In the genomic region with DNA sequence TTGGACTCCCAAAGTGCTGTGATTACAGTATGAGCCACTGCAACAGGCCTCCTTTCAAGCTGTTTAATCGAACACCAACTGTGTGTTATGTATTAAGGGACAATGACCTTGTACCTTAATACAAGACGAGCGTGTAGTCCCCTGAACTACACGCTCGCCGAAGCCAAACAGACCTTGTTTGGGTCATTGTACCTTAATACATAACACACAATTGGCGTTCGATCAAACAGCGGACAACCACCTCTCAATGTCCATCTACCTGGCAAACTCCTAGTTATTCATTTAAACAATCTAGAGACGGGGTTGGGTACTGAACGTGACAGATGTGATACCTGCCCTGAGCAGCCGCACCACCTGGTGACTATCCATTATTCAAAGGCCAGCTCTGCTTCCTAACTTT, we compare ENCODE assay signal across 8 cellular contexts. TPM values are rescaled to one million over a fixed set of nuclear protein-coding genes. Genes with fewer than 3 reads are reported as not detected.
A peak's percentile ranks its signal among the peaks of the same experiment; 100 is the strongest.
DNase-seq lines count a peak whose midpoint lies in the region; ATAC-seq and TF ChIP-seq lines count a peak whose summit lies in the region.

No MANE protein-coding gene starts in this region.

- TF ChIP-seq POLR2A in prostate gland (IDR thresholded peaks at IDR 0.05): no peak

- H4K20me1 ChIP-seq in fibroblast of lung (ENCODE audit: control insufficient read depth, extremely low read depth, insufficient read depth, low read length): no peaks in the 10 kb centered on the region

- H3K27me3 ChIP-seq in SJCRH30 (no peaks in the 10 kb centered on the region), fibroblast of lung (ENCODE audit: control insufficient read depth, insufficient read depth, low read length) (no peaks in the 10 kb centered on the region), psoas muscle (ENCODE audit: insufficient read depth in 3 of 3, low read length in 2 of 3) (no peaks in the 10 kb centered on the region), prostate gland (replicated peaks; ENCODE audit: insufficient read depth) (no peaks in the 10 kb centered on the region)

- TF ChIP-seq CTCF in fibroblast of lung (conservative IDR thresholded peaks at IDR 0.05 in 1 of 2, IDR thresholded peaks at IDR 0.05 in 1 of 2; ENCODE audit: low read depth in 1 of 2, low read length in 2 of 2) (no peak), psoas muscle (IDR thresholded peaks at IDR 0.05) (no peak), prostate gland (IDR thresholded peaks at IDR 0.05) (no peak)

- 0 out of 2 replicates have a peak, but pooled peaks cover 4% of the 10 kb centered on the region for H3K4me1 ChIP-seq in ES-I3 (ENCODE audit: insufficient read depth, low read length)
- no peaks in the 10 kb centered on the region for H3K4me1 ChIP-seq in SJCRH30
- peaks cover 6% of the 10 kb centered on the region for H3K4me1 ChIP-seq in fibroblast of lung (ENCODE audit: control insufficient read depth, extremely low read depth, insufficient read depth, low read length)
- peaks cover 22% of the 10 kb centered on the region for H3K4me1 ChIP-seq in psoas muscle
- peaks cover 22% of the 10 kb centered on the region for H3K4me1 ChIP-seq in prostate gland (replicated peaks)

- peak overlapping the region; percentile 100; the same call in 1 of the 2 replicates for H3K9ac ChIP-seq in ES-I3 (ENCODE audit: low read depth, low read length)
- peak overlapping the region; percentile 90 for H3K9ac ChIP-seq in fibroblast of lung (ENCODE audit: insufficient read depth, low read length)

- DNase-seq in SJCRH30 (no peak), fibroblast of lung (ENCODE audit: low read depth in 2 of 2) (no peak), psoas muscle (no peak), prostate gland (ENCODE audit: low spot score) (no peak), GM03348 (ENCODE audit: low spot score) (no peak), DMS153 (lab: John Stamatoyannopoulos, UW) (no peak)

- no peak for ATAC-seq in psoas muscle
- ATAC-seq in HG02623 (IDR thresholded peaks at IDR 0.05; ENCODE audit: unreplicated experiment): no peak

- H3K9me3 ChIP-seq in ES-I3 (ENCODE audit: control insufficient read depth, insufficient read depth, low read length): no peaks in the 10 kb centered on the region
- no peaks in the 10 kb centered on the region for H3K9me3 ChIP-seq in SJCRH30 (replicated peaks)
- H3K9me3 ChIP-seq in fibroblast of lung (ENCODE audit: control insufficient read depth, insufficient read depth, low read depth, low read length): no peaks in the 10 kb centered on the region
- no peaks in the 10 kb centered on the region for H3K9me3 ChIP-seq in psoas muscle
- no peaks in the 10 kb centered on the region for H3K9me3 ChIP-seq in prostate gland

- no peak overlapping the region for H2AFZ ChIP-seq in fibroblast of lung (ENCODE audit: low read length)

- H3K4me2 ChIP-seq in fibroblast of lung (ENCODE audit: extremely low read depth, insufficient read depth, low read length): peak overlapping the region; percentile 93

- WGBS in psoas muscle, 3 donors: 79 to 83% (median 80%) methylated on average over 12 of the region's 12 CpGs
- WGBS in prostate gland: 82% methylated on average over 12 of the region's 12 CpGs

- peaks cover 68% of the 10 kb centered on the region for H3K79me2 ChIP-seq in fibroblast of lung (ENCODE audit: control insufficient read depth, insufficient read depth, low read length)

- intact Hi-C loops in psoas muscle (cut with DNase I) (loop anchor here in 1 of 2 donors (5.0 kb wide), 1 partner anchor 44 kb away; the partner anchor contains the start of genes C19orf44 and CALR3), prostate gland (cut with DNase I) (no loop called here)

- H3K36me3 ChIP-seq in ES-I3 (ENCODE audit: insufficient read depth, low read length) (peaks cover 12% of the 10 kb centered on the region), SJCRH30 (peaks cover 44% of the 10 kb centered on the region), fibroblast of lung (ENCODE audit: control insufficient read depth, insufficient read depth, low read length) (peaks cover 7% of the 10 kb centered on the region), psoas muscle (ENCODE audit: insufficient read depth in 1 of 2, low read depth in 1 of 2) (peaks cover 0 to 38% of the 10 kb centered on the region in 2 donors), prostate gland (no peaks in the 10 kb centered on the region)

- H3K27ac ChIP-seq in SJCRH30: no peak overlapping the region
- H3K27ac ChIP-seq in fibroblast of lung (ENCODE audit: insufficient read depth, low read length): peak overlapping the region; percentile 80
- H3K27ac ChIP-seq in psoas muscle: no peak overlapping the region
- no peak overlapping the region for H3K27ac ChIP-seq in prostate gland

- peak overlapping the region; percentile 96 for H3K4me3 ChIP-seq in SJCRH30
- H3K4me3 ChIP-seq in fibroblast of lung (replicated peaks in 1 of 4; ENCODE audit: control extremely low read depth in 1 of 4, insufficient read depth in 1 of 4, low read depth in 3 of 4, low read length in 4 of 4): peak overlapping the region; percentile 65 to 93 (median 86)
- peak overlapping the region; percentile 94 for H3K4me3 ChIP-seq in psoas muscle
- H3K4me3 ChIP-seq in prostate gland: peak overlapping the region in 1 of 2 donors; percentile 93

RNA-seq across cellular contexts. Expression of gene CHERP, which starts 1.3 kb away (rescaled TPM):
- 21.1 and 23.0 TPM in 2 replicates for total RNA-seq in SJCRH30 (2014; rRNA removed; shearing (Covaris generic))
- total RNA-seq in fibroblast of lung (4.4 and 6.1 TPM in 2 replicates), psoas muscle (10 to 100 TPM; 30.1 to 36.2 (median 33.5) TPM), prostate gland (10 to 100 TPM; 20.9 to 32.7 TPM)
- polyA plus RNA-seq in fibroblast of lung (2.4 and 5.2 TPM in 2 replicates), psoas muscle (10 to 100 TPM; 17.0 to 28.1 (median 25.0) TPM)
- 15.1 and 22.8 TPM in 2 replicates for polyA plus RNA-seq in fibroblast of lung (2012)
- 16.6 and 21.2 TPM in 2 replicates for polyA minus RNA-seq in fibroblast of lung (ENCODE audit: low replicate concordance)

RNA-seq across cellular contexts. Expression of gene SLC35E1, which starts 31.3 kb away (rescaled TPM):
- total RNA-seq in SJCRH30 (2014; rRNA removed; shearing (Covaris generic)): 40.8 and 40.9 TPM in 2 replicates
- total RNA-seq in fibroblast of lung: 16.9 and 19.0 TPM in 2 replicates
- 34.0 and 36.1 TPM in 2 replicates for polyA plus RNA-seq in fibroblast of lung
- polyA plus RNA-seq in fibroblast of lung (2012): 31.3 and 37.8 TPM in 2 replicates
- polyA minus RNA-seq in fibroblast of lung (ENCODE audit: low replicate concordance): 81.7 and 90.8 TPM in 2 replicates
- total RNA-seq in psoas muscle: 10 to 100 TPM; 25.6 to 40.7 (median 26.9) TPM
- polyA plus RNA-seq in psoas muscle: 10 to 100 TPM; 17.1 to 42.1 (median 32.8) TPM
- total RNA-seq in prostate gland: 10 to 100 TPM; 42.0 to 69.1 TPM

RNA-seq across cellular contexts. Expression of gene C19orf44, which starts 44.8 kb away (rescaled TPM):
- 4.7 and 5.3 TPM in 2 replicates for total RNA-seq in SJCRH30 (2014; rRNA removed; shearing (Covaris generic))
- total RNA-seq in fibroblast of lung (2.8 and 3.6 TPM in 2 replicates), psoas muscle (1 to 10 TPM; 3.8 to 7.1 (median 5.2) TPM), prostate gland (10 to 100 TPM in 1 of 2 donors, 1 to 10 TPM in 1; 8.0 to 13.7 TPM)
- polyA plus RNA-seq in fibroblast of lung (2.8 and 2.9 TPM in 2 replicates), psoas muscle (1 to 10 TPM; 5.7 to 7.4 (median 6.1) TPM)
- polyA plus RNA-seq in fibroblast of lung (2012): 2.2 TPM in 2 replicates
- 1.3 and 3.0 TPM in 2 replicates for polyA minus RNA-seq in fibroblast of lung (ENCODE audit: low replicate concordance)

RNA-seq across cellular contexts. Expression of gene CALR3, which starts 45.0 kb away (rescaled TPM):
- total RNA-seq in SJCRH30 (2014; rRNA removed; shearing (Covaris generic)): not detected in 2 replicates
- total RNA-seq in fibroblast of lung (not detected in 2 replicates), psoas muscle (under 1 TPM in 1 of 4 donors, not detected in 3; 0.32 TPM), prostate gland (10 to 100 TPM in 1 of 2 donors, under 1 TPM in 1; 0.91 to 10.1 TPM)
- polyA plus RNA-seq in fibroblast of lung (0.10 TPM in 1 of 2 replicates, not detected in the other), psoas muscle (under 1 TPM in 2 of 3 donors, not detected in 1; 0.07 to 0.25 TPM)
- not detected in 2 replicates for polyA plus RNA-seq in fibroblast of lung (2012)
- not detected in 2 replicates for polyA minus RNA-seq in fibroblast of lung (ENCODE audit: low replicate concordance)
